In genomic region chr7:139358541-139359365, GRCh38 we compare ENCODE assay signal across 8 cellular contexts. TPM values are rescaled to one million over a fixed set of nuclear protein-coding genes. Genes with fewer than 3 reads are reported as not detected.
DNase-seq lines count a peak whose midpoint lies in the region; FAIRE-seq and TF ChIP-seq lines count a peak whose summit lies in the region.

No MANE protein-coding gene starts in this region.

- no peaks in the 10 kb centered on the region for H3K9me3 ChIP-seq in HAP-1
- no peaks in the 10 kb centered on the region for H3K9me3 ChIP-seq in esophagus (ENCODE audit: control insufficient read depth in 2 of 2, insufficient read depth in 1 of 2, low read depth in 1 of 2, low read length in 1 of 2)

- TF ChIP-seq CTCF in GM06990 (IDR thresholded peaks at IDR 0.05; ENCODE audit: insufficient read depth, low read length, poor library complexity, severe bottlenecking) (no peak), nephron (IDR thresholded peaks at IDR 0.05; ENCODE audit: unreplicated experiment in 3 of 3) (no peak), type B pancreatic cell (conservative IDR thresholded peaks at IDR 0.05) (no peak)

- H3K27me3 Mint-ChIP-seq in nephron (ENCODE audit: low read depth) (no peaks in the 10 kb centered on the region), type B pancreatic cell (no peaks in the 10 kb centered on the region)

- H3K27me3 ChIP-seq in GM06990 (replicated peaks; ENCODE audit: control insufficient read depth, insufficient read depth, low read length) = no peaks in the 10 kb centered on the region
- no peaks in the 10 kb centered on the region for H3K27me3 ChIP-seq in HAP-1 (ENCODE audit: low read depth)
- no peaks in the 10 kb centered on the region for H3K27me3 ChIP-seq in esophagus (ENCODE audit: control insufficient read depth in 1 of 2, insufficient read depth in 2 of 2, low read length in 2 of 2)

- peaks cover 9% of the 10 kb centered on the region for H3K4me1 ChIP-seq in HAP-1
- H3K4me1 ChIP-seq in esophagus (ENCODE audit: control insufficient read depth in 2 of 2, insufficient read depth in 2 of 2, low read length in 1 of 2) = peaks cover 0 to 4% of the 10 kb centered on the region in 2 donors

- H3K4me3 ChIP-seq in GM06990 (replicated peaks; ENCODE audit: low read depth, low read length) (peak overlapping the region; percentile 62), HAP-1 (peak overlapping the region; percentile 81), esophagus (ENCODE audit: low read depth in 1 of 2, low read length in 2 of 2) (peak overlapping the region; percentile 80 to 84)

- DNase-seq in GM06990 (ENCODE audit: extremely low read depth, insufficient read length) (peak; percentile 48), HAP-1 (ENCODE audit: low spot score in 2 of 2) (peak in 1 of 2 experiments; percentile 2), NCI-H1417 treated with DMSO at 0.1 percent for 48 hours (lab: John Stamatoyannopoulos, UW) (peak; percentile 67), type B pancreatic cell (ENCODE audit: extremely low spot score, unreplicated experiment) (peak; percentile 70), HTR-8/SVneo (ENCODE audit: insufficient read length, low spot score) (no peak)
- peak; percentile 46 to 59 for DNase-seq in activated CD4-positive, alpha-beta T cell treated with anti-CD3 and anti-CD28 coated beads, Interleukin-2, amount 50 U/mL, for 48 hours

- H3K27ac ChIP-seq in esophagus (ENCODE audit: low read depth in 2 of 2, low read length in 1 of 2) = peak overlapping the region; percentile 98 to 99

- H3K27ac Mint-ChIP-seq in nephron (peak overlapping the region; percentile 99 to 100 (median 99)), type B pancreatic cell (peak overlapping the region; percentile 99)

- 2 to 5% methylated on average over 39 of the region's 39 CpGs for WGBS in esophagus, 2 donors

- H3K36me3 ChIP-seq in GM06990 (ENCODE audit: control insufficient read depth, insufficient read depth, low read length) (peaks cover 2% of the 10 kb centered on the region; the same call in 1 of the 2 replicates), HAP-1 (replicated peaks) (peaks cover 7% of the 10 kb centered on the region; the same call in 1 of the 2 replicates), esophagus (ENCODE audit: control insufficient read depth in 2 of 2, insufficient read depth in 2 of 2, low read length in 1 of 2) (no peaks in the 10 kb centered on the region)

- H3K9me3 Mint-ChIP-seq in nephron (no peaks in the 10 kb centered on the region), type B pancreatic cell (no peaks in the 10 kb centered on the region)

- in situ Hi-C loops in HAP-1 (cut with MboI; ENCODE audit: low sequenced_read_pairs) = no loop called here

- H3K36me3 Mint-ChIP-seq in nephron (ENCODE audit: low read depth) = peaks cover 28% of the 10 kb centered on the region
- H3K36me3 Mint-ChIP-seq in type B pancreatic cell = peaks cover 10% of the 10 kb centered on the region

- peaks cover 31% of the 10 kb centered on the region for H3K4me1 Mint-ChIP-seq in nephron
- peaks cover 22% of the 10 kb centered on the region for H3K4me1 Mint-ChIP-seq in type B pancreatic cell (ENCODE audit: unreplicated experiment)

- FAIRE-seq in HTR-8/SVneo (lab: Jason Lieb, UNC) = no peak

- H3K4me3 Mint-ChIP-seq in nephron (peak overlapping the region; percentile 95 to 100 (median 97)), type B pancreatic cell (peak overlapping the region; percentile 99)

RNA-seq across cellular contexts. Expression of gene LUC7L2, which starts 0.9 kb away (rescaled TPM):
- polyA plus RNA-seq in esophagus = 10 to 100 TPM; 31.8 to 35.8 TPM
- 83.5 and 90.0 TPM in 2 replicates for total RNA-seq in type B pancreatic cell (ENCODE audit: low replicate concordance)

RNA-seq across cellular contexts. Expression of gene FMC1, which starts 17.6 kb away (rescaled TPM):
- polyA plus RNA-seq in esophagus = 10 to 100 TPM; 13.2 to 22.7 TPM
- total RNA-seq in type B pancreatic cell (ENCODE audit: low replicate concordance) = 13.9 and 15.2 TPM in 2 replicates
